In genomic region chr16:78811247-78811646, GRCh38 we compare ENCODE assay signal across 1 cellular context.
TF ChIP-seq lines count a peak whose summit lies in the region.

No MANE protein-coding gene starts in this region.

TF ChIP-seq in HEK293, 187 proteins besides CTCF, POLR2A, EP300 and RAD21:
- TF ChIP-seq ZNF280D (tag by site-specific recombination; IDR thresholded peaks at IDR 0.05) (no peak), PRDM1 (tag by site-specific recombination; IDR thresholded peaks at IDR 0.05) (peak; percentile 94)
